Comparison of ENCODE assay signal across 8 cellular contexts in genomic region chr15:63372018-63372705, GRCh38. TPM values are rescaled to one million over a fixed set of nuclear protein-coding genes. Genes with fewer than 3 reads are reported as not detected.
A peak's percentile ranks its signal among the peaks of the same experiment; 100 is the strongest.
DNase-seq lines count a peak whose midpoint lies in the region; ATAC-seq and TF ChIP-seq lines count a peak whose summit lies in the region.

No MANE protein-coding gene starts in this region.

- DNase-seq in AG08395 (ENCODE audit: low spot score): peak; percentile 94
- peak; percentile 95 for DNase-seq in brain microvascular endothelial cell
- DNase-seq in testis: no peak
- no peak for DNase-seq in naive thymus-derived CD8-positive, alpha-beta T cell
- no peak for DNase-seq in activated CD4-positive, CD25-positive, alpha-beta regulatory T cell (lab: John Stamatoyannopoulos, UW)

- no peak for TF ChIP-seq RAD21 in Ishikawa (IDR thresholded peaks at IDR 0.05; ENCODE audit: low read depth)

- H3K9ac ChIP-seq in mucosa of rectum (ENCODE audit: low read depth in 1 of 2, low read length in 2 of 2): no peak overlapping the region

- H3K4me3 Mint-ChIP-seq in naive thymus-derived CD8-positive, alpha-beta T cell: no peak overlapping the region

- no peak for ATAC-seq in naive thymus-derived CD8-positive, alpha-beta T cell
- no peak for ATAC-seq in GM21367 (IDR thresholded peaks at IDR 0.05; ENCODE audit: unreplicated experiment)

- H3K9me3 ChIP-seq in mucosa of rectum (ENCODE audit: control insufficient read depth in 2 of 2, low read length in 2 of 2): no peaks in the 10 kb centered on the region
- no peaks in the 10 kb centered on the region for H3K9me3 ChIP-seq in testis

- H3K27ac Mint-ChIP-seq in naive thymus-derived CD8-positive, alpha-beta T cell: peak overlapping the region in 1 of 10 donors; percentile 47

- no peak for TF ChIP-seq POLR2A in testis (IDR thresholded peaks at IDR 0.05)

- peaks cover 20 to 24% of the 10 kb centered on the region in 2 donors for H3K4me1 ChIP-seq in mucosa of rectum (ENCODE audit: control insufficient read depth in 2 of 2, insufficient read depth in 2 of 2, low read length in 2 of 2)
- H3K4me1 ChIP-seq in testis: no peaks in the 10 kb centered on the region

- peak overlapping the region; percentile 55 for H3K27ac ChIP-seq in brain microvascular endothelial cell
- peak overlapping the region; percentile 17 to 30 for H3K27ac ChIP-seq in mucosa of rectum (ENCODE audit: low read depth in 2 of 2, low read length in 2 of 2)
- no peak overlapping the region for H3K27ac ChIP-seq in testis

- in situ Hi-C loops in brain microvascular endothelial cell (cut with HindIII; ENCODE audit: low pct_ligation_motif_present, low sequenced_read_pairs): no loop called here

- H3K36me3 Mint-ChIP-seq in naive thymus-derived CD8-positive, alpha-beta T cell: no peaks in the 10 kb centered on the region

- TF ChIP-seq CTCF in brain microvascular endothelial cell (IDR thresholded peaks at IDR 0.05; ENCODE audit: low read depth, low read length, missing control alignments) (no peak), testis (IDR thresholded peaks at IDR 0.05) (no peak)

- TF ChIP-seq EP300 in Ishikawa (IDR thresholded peaks at IDR 0.05; ENCODE audit: borderline replicate concordance): 0 out of 2 replicates have a peak, but pooled peaks have one; percentile 37

- H3K4me3 ChIP-seq in brain microvascular endothelial cell (ENCODE audit: low read depth, low read length): no peak overlapping the region
- no peak overlapping the region for H3K4me3 ChIP-seq in mucosa of rectum (ENCODE audit: low read length in 2 of 2)
- no peak overlapping the region for H3K4me3 ChIP-seq in testis

- POLR2A ChIA-PET in naive thymus-derived CD8-positive, alpha-beta T cell (lab: Charles Lee): interaction anchor here (0.5 kb wide), 1 partner anchor 8 kb away, joined by 3 read pairs; no protein-coding TSS in a partner anchor

- no peaks in the 10 kb centered on the region for H3K9me3 Mint-ChIP-seq in naive thymus-derived CD8-positive, alpha-beta T cell

- no peaks in the 10 kb centered on the region for H3K4me1 Mint-ChIP-seq in naive thymus-derived CD8-positive, alpha-beta T cell

- H3K27me3 Mint-ChIP-seq in naive thymus-derived CD8-positive, alpha-beta T cell: peaks cover under 1 to 7% (median 3%) of the 10 kb centered on the region in 5 donors

- intact Hi-C loops in testis (cut with DNase I; ENCODE audit: low total_unique reads): no loop called here

- WGBS in testis, 2 donors: 82 to 85% methylated on average over 12 of the region's 12 CpGs

- H3K36me3 ChIP-seq in brain microvascular endothelial cell (replicated peaks) (no peaks in the 10 kb centered on the region), mucosa of rectum (ENCODE audit: control insufficient read depth in 2 of 2, insufficient read depth in 2 of 2, low read length in 2 of 2) (peaks cover 23 to 29% of the 10 kb centered on the region in 2 donors), testis (ENCODE audit: low read depth, missing control alignments) (no peaks in the 10 kb centered on the region)

- H3K27me3 ChIP-seq in brain microvascular endothelial cell (replicated peaks) (no peaks in the 10 kb centered on the region), mucosa of rectum (ENCODE audit: control insufficient read depth in 2 of 2, insufficient read depth in 2 of 2, low read length in 2 of 2) (no peaks in the 10 kb centered on the region), testis (no peaks in the 10 kb centered on the region)

TF ChIP-seq in Ishikawa, 13 proteins besides CTCF, POLR2A, EP300 and RAD21:
- TF ChIP-seq CEBPB (IDR thresholded peaks at IDR 0.05): no peak
- TF ChIP-seq EGR1 (IDR thresholded peaks at IDR 0.05): no peak
- TF ChIP-seq FOXM1 (IDR thresholded peaks at IDR 0.05; ENCODE audit: borderline replicate concordance, low read depth): no peak
- TF ChIP-seq YY1 (IDR thresholded peaks at IDR 0.05; ENCODE audit: low read depth): no peak; the same call in 1 of the 2 replicates
- TF ChIP-seq CREB1 (IDR thresholded peaks at IDR 0.05; ENCODE audit: low read depth): no peak
- peak; percentile 57; the same call in 1 of the 2 replicates for TF ChIP-seq MAX (IDR thresholded peaks at IDR 0.05)
- TF ChIP-seq TEAD4 (IDR thresholded peaks at IDR 0.05): no peak
- TF ChIP-seq USF1 (IDR thresholded peaks at IDR 0.05): 0 out of 2 replicates have a peak, but pooled peaks have one; percentile 2
- TF ChIP-seq NFIC (IDR thresholded peaks at IDR 0.05): 0 out of 2 replicates have a peak, but pooled peaks have one; percentile 18
- no peak; the same call in 1 of the 2 replicates for TF ChIP-seq TCF12 (IDR thresholded peaks at IDR 0.05; ENCODE audit: low read depth)
- no peak for TF ChIP-seq TAF1 (IDR thresholded peaks at IDR 0.05; ENCODE audit: low read depth)
- TF ChIP-seq, protein P1, sequence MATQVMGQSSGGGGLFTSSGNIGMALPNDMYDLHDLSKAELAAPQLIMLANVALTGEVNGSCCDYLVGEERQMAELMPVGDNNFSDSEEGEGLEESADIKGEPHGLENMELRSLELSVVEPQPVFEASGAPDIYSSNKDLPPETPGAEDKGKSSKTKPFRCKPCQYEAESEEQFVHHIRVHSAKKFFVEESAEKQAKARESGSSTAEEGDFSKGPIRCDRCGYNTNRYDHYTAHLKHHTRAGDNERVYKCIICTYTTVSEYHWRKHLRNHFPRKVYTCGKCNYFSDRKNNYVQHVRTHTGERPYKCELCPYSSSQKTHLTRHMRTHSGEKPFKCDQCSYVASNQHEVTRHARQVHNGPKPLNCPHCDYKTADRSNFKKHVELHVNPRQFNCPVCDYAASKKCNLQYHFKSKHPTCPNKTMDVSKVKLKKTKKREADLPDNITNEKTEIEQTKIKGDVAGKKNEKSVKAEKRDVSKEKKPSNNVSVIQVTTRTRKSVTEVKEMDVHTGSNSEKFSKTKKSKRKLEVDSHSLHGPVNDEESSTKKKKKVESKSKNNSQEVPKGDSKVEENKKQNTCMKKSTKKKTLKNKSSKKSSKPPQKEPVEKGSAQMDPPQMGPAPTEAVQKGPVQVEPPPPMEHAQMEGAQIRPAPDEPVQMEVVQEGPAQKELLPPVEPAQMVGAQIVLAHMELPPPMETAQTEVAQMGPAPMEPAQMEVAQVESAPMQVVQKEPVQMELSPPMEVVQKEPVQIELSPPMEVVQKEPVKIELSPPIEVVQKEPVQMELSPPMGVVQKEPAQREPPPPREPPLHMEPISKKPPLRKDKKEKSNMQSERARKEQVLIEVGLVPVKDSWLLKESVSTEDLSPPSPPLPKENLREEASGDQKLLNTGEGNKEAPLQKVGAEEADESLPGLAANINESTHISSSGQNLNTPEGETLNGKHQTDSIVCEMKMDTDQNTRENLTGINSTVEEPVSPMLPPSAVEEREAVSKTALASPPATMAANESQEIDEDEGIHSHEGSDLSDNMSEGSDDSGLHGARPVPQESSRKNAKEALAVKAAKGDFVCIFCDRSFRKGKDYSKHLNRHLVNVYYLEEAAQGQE (IDR thresholded peaks at IDR 0.05; ENCODE audit: low read depth): no peak
- TF ChIP-seq ZBTB7A (IDR thresholded peaks at IDR 0.05; ENCODE audit: low read depth): no peak

RNA-seq across cellular contexts. Expression of gene CA12, which starts 9.5 kb away (rescaled TPM):
- total RNA-seq in testis: under 1 TPM; 0.55 to 0.68 TPM
- 8.0 TPM for polyA plus RNA-seq in testis (ENCODE audit: insufficient read depth, low read depth, low replicate concordance)
- total RNA-seq in naive thymus-derived CD8-positive, alpha-beta T cell: not detected
- polyA plus RNA-seq in naive thymus-derived CD8-positive, alpha-beta T cell: not detected

Comparison
In these comparisons a context has a peak if more than half of its experiments do, and no peak if none do; other contexts are left out.
1. DNase-seq: peak in AG08395 (single experiment) and brain microvascular endothelial cell (single experiment); none in testis (single experiment), naive thymus-derived CD8-positive, alpha-beta T cell (0 of 10) and activated CD4-positive, CD25-positive, alpha-beta regulatory T cell (0 of 4).
2. H3K27ac ChIP-seq: peak in brain microvascular endothelial cell (single experiment) and mucosa of rectum (2 of 2); none in testis (0 of 2).